In genomic region chr11:75311858-75312288, GRCh38 we compare ENCODE assay signal across 10 cellular contexts. TPM values are rescaled to one million over a fixed set of nuclear protein-coding genes. Genes with fewer than 3 reads are reported as not detected.
DNase-seq lines count a peak whose midpoint lies in the region; ATAC-seq and TF ChIP-seq lines count a peak whose summit lies in the region.
"Had no signal": no experiment of that assay in that cellular context is flagged by ENCODE, and none has a peak within 500 bp of the region (broad histone marks: within the 10 kb centered on the region; RNA-seq: fewer than 3 reads in every experiment).

No MANE protein-coding gene starts in this region.

- no peak overlapping the region for H3K9ac ChIP-seq in endodermal cell (ENCODE audit: extremely low read depth, low read length, poor library complexity, severe bottlenecking)

- no peaks in the 10 kb centered on the region for H3K9me3 Mint-ChIP-seq in endodermal cell
- H3K9me3 Mint-ChIP-seq in activated CD4-positive, alpha-beta memory T cell treated with anti-CD3 and anti-CD28 coated beads, Interleukin-2, amount 10 ng/mL, durations not matched to agents 7 days and 5 days, result no peaks in the 10 kb centered on the region

- DNase-seq in NCI-H460 (ENCODE audit: extremely low read depth, low read depth) (peak; percentile 11), endodermal cell (no peak), mesenteric fat pad (ENCODE audit: low spot score) (peak; percentile 92), superior temporal gyrus (ENCODE audit: extremely low spot score) (peak; percentile 86)
- no peak for DNase-seq in activated CD4-positive, alpha-beta memory T cell treated with anti-CD3 and anti-CD28 coated beads, Interleukin-2, amount 10 ng/mL, durations not matched to agents 7 days and 5 days

- H3K36me3 ChIP-seq in endodermal cell (ENCODE audit: control insufficient read depth, insufficient read depth, low read length), result peaks cover 29% of the 10 kb centered on the region

- no peaks in the 10 kb centered on the region for H3K9me3 ChIP-seq in endodermal cell (ENCODE audit: control insufficient read depth, low read length)

- H3K4me1 ChIP-seq in endodermal cell (ENCODE audit: control insufficient read depth, insufficient read depth, low read length), result peaks cover 4% of the 10 kb centered on the region

- WGBS in endodermal cell (ENCODE audit: insufficient coverage in 1 of 2, insufficient read length in 1 of 2), 2 experiments, result 91 to 94% methylated on average over 7 to 13 of the region's 13 CpGs

- no peaks in the 10 kb centered on the region for H3K27me3 ChIP-seq in endodermal cell (ENCODE audit: control insufficient read depth, insufficient read depth, low read length, poor library complexity, severe bottlenecking)

- H3K4me1 Mint-ChIP-seq in endodermal cell, result peaks cover 22% of the 10 kb centered on the region
- peaks cover 4% of the 10 kb centered on the region for H3K4me1 Mint-ChIP-seq in activated CD4-positive, alpha-beta memory T cell treated with anti-CD3 and anti-CD28 coated beads, Interleukin-2, amount 10 ng/mL, durations not matched to agents 7 days and 5 days

- no peak overlapping the region for H3K4me3 Mint-ChIP-seq in endodermal cell
- no peak overlapping the region for H3K4me3 Mint-ChIP-seq in activated CD4-positive, alpha-beta memory T cell treated with anti-CD3 and anti-CD28 coated beads, Interleukin-2, amount 10 ng/mL, durations not matched to agents 7 days and 5 days
- H3K4me3 Mint-ChIP-seq: activated naive CD8-positive, alpha-beta T cell had no signal

- ATAC-seq in GM21390 (IDR thresholded peaks at IDR 0.05; ENCODE audit: unreplicated experiment), result no peak
- no peak for ATAC-seq in HG03571 (IDR thresholded peaks at IDR 0.05; ENCODE audit: unreplicated experiment)
- no peak for ATAC-seq in HG03354 (IDR thresholded peaks at IDR 0.05; ENCODE audit: poor library complexity, severe bottlenecking, unreplicated experiment)
- ATAC-seq: GM12878 had no signal

- POLR2A ChIA-PET in activated CD4-positive, alpha-beta memory T cell treated with anti-CD3 and anti-CD28 coated beads, Interleukin-2, amount 10 ng/mL, durations not matched to agents 7 days and 5 days (lab: Charles Lee), result no interaction called here

- H3K27ac ChIP-seq in endodermal cell (ENCODE audit: low read depth, low read length), result peak overlapping the region; percentile 84

- CTCF ChIA-PET in activated CD4-positive, alpha-beta memory T cell treated with anti-CD3 and anti-CD28 coated beads, Interleukin-2, amount 10 ng/mL, durations not matched to agents 7 days and 5 days (lab: Charles Lee), result no interaction called here

- H3K27me3 Mint-ChIP-seq in endodermal cell (ENCODE audit: insufficient read depth), result no peaks in the 10 kb centered on the region
- no peaks in the 10 kb centered on the region for H3K27me3 Mint-ChIP-seq in activated CD4-positive, alpha-beta memory T cell treated with anti-CD3 and anti-CD28 coated beads, Interleukin-2, amount 10 ng/mL, durations not matched to agents 7 days and 5 days
- H3K27me3 Mint-ChIP-seq: activated naive CD8-positive, alpha-beta T cell had no signal

- H3K27ac Mint-ChIP-seq in endodermal cell, result peak overlapping the region; percentile 26
- H3K27ac Mint-ChIP-seq in activated CD4-positive, alpha-beta memory T cell treated with anti-CD3 and anti-CD28 coated beads, Interleukin-2, amount 10 ng/mL, durations not matched to agents 7 days and 5 days, result no peak overlapping the region

- TF ChIP-seq CTCF in endodermal cell (conservative IDR thresholded peaks at IDR 0.05), result no peak

- no peak overlapping the region for H3K4me3 ChIP-seq in endodermal cell (ENCODE audit: low read length)
- H3K4me3 ChIP-seq: GM12878 had no signal

- peaks cover 23% of the 10 kb centered on the region for H3K36me3 Mint-ChIP-seq in endodermal cell (ENCODE audit: low read depth)
- H3K36me3 Mint-ChIP-seq in activated CD4-positive, alpha-beta memory T cell treated with anti-CD3 and anti-CD28 coated beads, Interleukin-2, amount 10 ng/mL, durations not matched to agents 7 days and 5 days (ENCODE audit: low read depth), result no peaks in the 10 kb centered on the region

RNA-seq across cellular contexts. Expression of gene ARRB1, which starts 39.6 kb away (rescaled TPM):
- total RNA-seq in NCI-H460 (2014; rRNA removed; shearing (Covaris generic)), result 2.2 and 4.0 TPM in 2 replicates
- 0.96 and 3.3 TPM in 2 replicates for polyA plus RNA-seq in NCI-H460 (2014; cell fraction: nucleus; rRNA removed)
- total RNA-seq in endodermal cell, result 100 to 1,000 TPM in 1 of 2 donors, 10 to 100 TPM in 1; 41.7 to 128 TPM
- polyA plus RNA-seq in endodermal cell (2013, experiment 1 of 2), result 19.7 TPM
- polyA plus RNA-seq in endodermal cell (2013, experiment 2 of 2), result 23.1 TPM
- total RNA-seq in mesenteric fat pad, result 112 TPM
- 10 to 100 TPM; 13.4 to 19.0 TPM for total RNA-seq in activated CD4-positive, alpha-beta memory T cell treated with anti-CD3 and anti-CD28 coated beads, Interleukin-2, amount 10 ng/mL, durations not matched to agents 7 days and 5 days

Comparison
In these comparisons a context has a peak if more than half of its experiments do, and no peak if none do; other contexts are left out.
1. DNase-seq: peak in NCI-H460 (single experiment), mesenteric fat pad (single experiment) and superior temporal gyrus (single experiment); none in endodermal cell (single experiment) and activated CD4-positive, alpha-beta memory T cell treated with anti-CD3 and anti-CD28 coated beads, Interleukin-2, amount 10 ng/mL, durations not matched to agents 7 days and 5 days (single experiment).